ENCODE assay signal across 16 cellular contexts in the genomic region with DNA sequence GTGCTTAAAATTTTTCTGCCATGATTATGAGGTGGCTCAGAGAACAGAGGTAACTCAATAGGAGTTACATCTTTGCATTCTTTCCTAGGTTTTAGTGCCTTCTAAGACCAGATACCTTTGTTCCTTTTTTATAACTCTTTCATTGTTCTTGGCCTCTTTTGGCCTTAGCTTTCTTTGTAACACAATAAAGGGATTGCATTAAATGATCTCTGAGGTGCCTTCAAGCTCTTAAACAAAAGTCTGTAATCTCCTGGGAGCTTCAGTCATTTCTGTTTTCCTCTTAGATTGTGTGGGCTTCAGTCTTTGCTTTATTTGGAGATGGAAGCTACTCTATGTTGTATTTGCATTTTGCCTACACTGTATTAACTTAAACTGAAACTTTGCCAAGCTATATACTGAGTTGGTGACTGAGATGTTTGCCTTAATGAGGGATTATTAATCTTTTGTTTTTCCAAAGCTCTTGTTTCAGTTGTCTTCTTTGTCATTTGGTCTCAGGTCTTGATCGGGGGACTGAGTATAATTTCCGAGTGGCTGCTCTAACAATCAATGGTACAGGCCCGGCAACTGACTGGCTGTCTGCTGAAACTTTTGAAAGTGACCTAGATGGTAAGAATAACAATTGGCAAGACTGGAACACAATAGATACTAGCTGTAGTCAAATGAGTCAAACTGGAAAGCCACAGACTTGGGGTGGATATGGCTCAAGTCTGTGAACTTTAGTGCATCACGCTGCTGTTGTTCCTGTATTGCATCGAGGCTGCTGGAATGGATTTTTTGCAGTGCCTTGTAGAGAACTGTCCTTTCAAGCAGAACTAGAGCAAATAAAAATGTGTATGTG.
DNase-seq lines count a peak whose midpoint lies in the region; ATAC-seq and TF ChIP-seq lines count a peak whose summit lies in the region.
"Had no signal": no experiment of that assay in that cellular context is flagged by ENCODE, and none has a peak within 500 bp of the region (broad histone marks: within the 10 kb centered on the region; RNA-seq: fewer than 3 reads in every experiment).

No MANE protein-coding gene starts in this region.

- no peak overlapping the region for H3K4me3 ChIP-seq in BE2C (ENCODE audit: low read depth, low read length)
- H3K4me3 ChIP-seq: hepatocyte had no signal

- H3K4me1 ChIP-seq in BE2C = no peaks in the 10 kb centered on the region

- TF ChIP-seq CTCF in BE2C (IDR thresholded peaks at IDR 0.05; ENCODE audit: low read depth, low read length) = no peak

- H3K9me3 Mint-ChIP-seq in activated naive CD4-positive, alpha-beta T cell treated with anti-CD3 and anti-CD28 coated beads, Interleukin-2, amount 50 U/mL, for 72 hours = no peaks in the 10 kb centered on the region
- no peaks in the 10 kb centered on the region for H3K9me3 Mint-ChIP-seq in stimulated activated memory B cell treated with anti-CD40 and anti-IgM and Interleukin-4, amounts not matched to agents 10 μg/mL and 1 μg/mL and 100 μg/mL, for 72 hours
- H3K9me3 Mint-ChIP-seq: nephron had no signal

- no peaks in the 10 kb centered on the region for H3K4me1 Mint-ChIP-seq in stimulated activated memory B cell treated with anti-CD40 and anti-IgM and Interleukin-4, amounts not matched to agents 10 μg/mL and 1 μg/mL and 100 μg/mL, for 72 hours
- H3K4me1 Mint-ChIP-seq: nephron had no signal

- peaks cover 4% of the 10 kb centered on the region; the same call in 1 of the 2 replicates for H3K27me3 ChIP-seq in BE2C
- H3K27me3 ChIP-seq: hepatocyte had no signal

- no peaks in the 10 kb centered on the region for H3K36me3 ChIP-seq in BE2C

- H3K36me3 Mint-ChIP-seq in activated naive CD4-positive, alpha-beta T cell treated with anti-CD3 and anti-CD28 coated beads, Interleukin-2, amount 50 U/mL, for 72 hours = no peaks in the 10 kb centered on the region
- peaks cover 44% of the 10 kb centered on the region for H3K36me3 Mint-ChIP-seq in stimulated activated memory B cell treated with anti-CD40 and anti-IgM and Interleukin-4, amounts not matched to agents 10 μg/mL and 1 μg/mL and 100 μg/mL, for 72 hours

- no peak overlapping the region for H3K4me3 Mint-ChIP-seq in stimulated activated memory B cell treated with anti-CD40 and anti-IgM and Interleukin-4, amounts not matched to agents 10 μg/mL and 1 μg/mL and 100 μg/mL, for 72 hours
- H3K4me3 Mint-ChIP-seq: nephron had no signal

- peak in 1 of 2 donors; percentile 7 for DNase-seq in activated naive CD4-positive, alpha-beta T cell treated with anti-CD3 and anti-CD28 coated beads, Interleukin-2, amount 50 U/mL, for 72 hours (ENCODE audit: low spot score in 2 of 2)
- no peak for DNase-seq in activated naive CD4-positive, alpha-beta T cell (lab: John Stamatoyannopoulos, UW)
- DNase-seq in HCEC 1CT (no peak), BE2C (no peak)
- DNase-seq: ACHN; activated naive CD4-positive, alpha-beta T cell treated with Interleukin-2 at 50 U/mL for 16 hours; DMS53; IMR-90; kidney; NCI-H2029 had no signal

- peak; percentile 57 to 97 for ATAC-seq in activated naive CD4-positive, alpha-beta T cell treated with anti-CD3 and anti-CD28 coated beads, Interleukin-2, amount 50 U/mL, for 72 hours
- peak; percentile 66 for ATAC-seq in HG02623 (IDR thresholded peaks at IDR 0.05; ENCODE audit: unreplicated experiment)
- peak; percentile 82 for ATAC-seq in HG03520 (IDR thresholded peaks at IDR 0.05; ENCODE audit: unreplicated experiment)
- peak; percentile 82 for ATAC-seq in stimulated activated memory B cell treated with anti-CD40 and anti-IgM and Interleukin-4, amounts not matched to agents 10 μg/mL and 1 μg/mL and 100 μg/mL, for 72 hours
- ATAC-seq in HG03457 (IDR thresholded peaks at IDR 0.05; ENCODE audit: unreplicated experiment) = no peak

- H3K27me3 Mint-ChIP-seq in stimulated activated memory B cell treated with anti-CD40 and anti-IgM and Interleukin-4, amounts not matched to agents 10 μg/mL and 1 μg/mL and 100 μg/mL, for 72 hours = no peaks in the 10 kb centered on the region

- no peak overlapping the region for H3K27ac Mint-ChIP-seq in activated naive CD4-positive, alpha-beta T cell treated with anti-CD3 and anti-CD28 coated beads, Interleukin-2, amount 50 U/mL, for 72 hours
- peak overlapping the region; percentile 36 for H3K27ac Mint-ChIP-seq in stimulated activated memory B cell treated with anti-CD40 and anti-IgM and Interleukin-4, amounts not matched to agents 10 μg/mL and 1 μg/mL and 100 μg/mL, for 72 hours
- H3K27ac Mint-ChIP-seq: nephron had no signal

- H3K9me3 ChIP-seq in BE2C = no peaks in the 10 kb centered on the region
